ENCODE assay signal across 21 cellular contexts in the genomic region with DNA sequence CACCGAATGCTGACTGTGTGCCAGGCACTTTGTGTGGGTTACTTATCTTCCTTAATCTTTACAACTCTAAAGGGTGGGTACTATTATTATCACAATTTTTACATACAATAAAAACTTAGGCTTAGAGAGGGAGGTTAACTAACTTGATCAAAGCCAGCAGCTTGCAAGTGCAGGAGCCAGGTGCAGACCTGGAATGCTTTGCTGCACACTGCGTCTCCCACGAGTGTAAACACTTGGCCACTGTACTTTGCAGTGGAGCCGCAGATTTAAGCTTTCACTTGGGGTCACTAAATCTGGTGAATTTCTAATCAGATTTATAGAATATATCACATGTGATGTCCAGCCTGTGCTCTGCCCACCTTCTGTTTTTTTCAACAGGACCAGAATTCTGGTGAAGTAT.
"Had no signal": no experiment of that assay in that cellular context is flagged by ENCODE, and none has a peak within 500 bp of the region (broad histone marks: within the 10 kb centered on the region; RNA-seq: fewer than 3 reads in every experiment).

No MANE protein-coding gene starts in this region.

- H3K27ac ChIP-seq: uterus had no signal

- H3K4me3 Mint-ChIP-seq: activated CD4-positive, alpha-beta T cell treated with anti-CD3 and anti-CD28 coated beads, Interleukin-2, amount 10 ng/mL, durations not matched to agents 7 days and 5 days; activated CD8-positive, alpha-beta T cell treated with anti-CD3 and anti-CD28 coated beads, Interleukin-2, amount 10 ng/mL, durations not matched to agents 7 days and 5 days; activated naive CD4-positive, alpha-beta T cell treated with anti-CD3 and anti-CD28 coated beads for 36 hours; activated T-cell treated with anti-CD3 and anti-CD28 coated beads, Interleukin-2, amount 50 U/mL, for 24 hours; stimulated activated effector memory CD8-positive, alpha-beta T cell treated with anti-CD3 and anti-CD28 coated beads, Interleukin-12 subunit alpha, Interleukin-12 subunit beta, amount 100 ng/mL, for 72 hours; T-helper 1 cell treated with Interleukin-12 subunit alpha and Interleukin-12 subunit beta and Interleukin-4 antibody, amounts not matched to agents 30 μg/mL and 1 μg/mL, for 36 hours had no signal

- H3K9me3 ChIP-seq: tibial artery, uterus had no signal

- H3K27me3 ChIP-seq: tibial artery, uterus had no signal

- H3K9me3 Mint-ChIP-seq: activated CD4-positive, alpha-beta T cell treated with anti-CD3 and anti-CD28 coated beads, Interleukin-2, amount 10 ng/mL, durations not matched to agents 7 days and 5 days; activated naive CD4-positive, alpha-beta T cell treated with anti-CD3 and anti-CD28 coated beads for 36 hours; activated T-cell treated with anti-CD3 and anti-CD28 coated beads, Interleukin-2, amount 50 U/mL, for 24 hours; activated T-helper 2 cell treated with anti-CD3 and anti-CD28 coated beads, Interferon-gamma antibody, Interleukin-2, Interleukin-4, amounts not matched to agents 10 μg/mL and 5 μg/mL and 100 μg/mL, durations not matched to agents 14 hours and 24 hours and 36 hours; stimulated activated effector memory CD8-positive, alpha-beta T cell treated with anti-CD3 and anti-CD28 coated beads, Interleukin-12 subunit alpha, Interleukin-12 subunit beta, amount 100 ng/mL, for 72 hours; T-helper 1 cell treated with Interleukin-12 subunit alpha and Interleukin-12 subunit beta and Interleukin-4 antibody, amounts not matched to agents 30 μg/mL and 1 μg/mL, for 36 hours had no signal

- H3K27ac Mint-ChIP-seq: activated CD4-positive, alpha-beta T cell treated with anti-CD3 and anti-CD28 coated beads, Interleukin-2, amount 10 ng/mL, durations not matched to agents 7 days and 5 days; activated CD8-positive, alpha-beta T cell treated with anti-CD3 and anti-CD28 coated beads, Interleukin-2, amount 10 ng/mL, durations not matched to agents 7 days and 5 days; activated naive CD4-positive, alpha-beta T cell treated with anti-CD3 and anti-CD28 coated beads for 36 hours; activated T-cell treated with anti-CD3 and anti-CD28 coated beads, Interleukin-2, amount 50 U/mL, for 24 hours; activated T-helper 2 cell treated with anti-CD3 and anti-CD28 coated beads, Interferon-gamma antibody, Interleukin-2, Interleukin-4, amounts not matched to agents 10 μg/mL and 5 μg/mL and 100 μg/mL, durations not matched to agents 14 hours and 24 hours and 36 hours; progenitor cell of endocrine pancreas; stimulated activated effector memory CD8-positive, alpha-beta T cell treated with anti-CD3 and anti-CD28 coated beads, Interleukin-12 subunit alpha, Interleukin-12 subunit beta, amount 100 ng/mL, for 72 hours; T-helper 1 cell treated with Interleukin-12 subunit alpha and Interleukin-12 subunit beta and Interleukin-4 antibody, amounts not matched to agents 30 μg/mL and 1 μg/mL, for 36 hours had no signal

- DNase-seq: activated CD4-positive, alpha-beta T cell treated with anti-CD3 and anti-CD28 coated beads, Interleukin-2, amount 10 ng/mL, durations not matched to agents 7 days and 5 days; activated CD8-positive, alpha-beta T cell treated with anti-CD3 and anti-CD28 coated beads, Interleukin-2, amount 10 ng/mL, durations not matched to agents 7 days and 5 days; activated naive CD4-positive, alpha-beta T cell treated with anti-CD3 and anti-CD28 coated beads for 36 hours; activated T-cell treated with anti-CD3 and anti-CD28 coated beads, Interleukin-2, amount 50 U/mL, for 24 hours; aorta; cerebellar nuclear complex; effector CD4-positive, alpha-beta T cell; hippocampal formation; islet precursor cell; left colon; midbrain; occipital lobe; right cardiac atrium; stimulated activated CD4-positive, alpha-beta T cell treated with anti-CD3 and anti-CD28 coated beads, Interleukin-4, amount 100 ng/mL, for 24 hours; tibial artery; uterus had no signal

- H3K36me3 Mint-ChIP-seq: stimulated activated effector memory CD8-positive, alpha-beta T cell treated with anti-CD3 and anti-CD28 coated beads, Interleukin-12 subunit alpha, Interleukin-12 subunit beta, amount 100 ng/mL, for 72 hours had no signal

- H3K4me3 ChIP-seq: tibial artery, uterus had no signal

- H3K27me3 Mint-ChIP-seq: activated T-cell treated with anti-CD3 and anti-CD28 coated beads, Interleukin-2, amount 50 U/mL, for 24 hours; progenitor cell of endocrine pancreas had no signal

- FAIRE-seq: bronchial epithelial cell had no signal

- H3K4me1 Mint-ChIP-seq: activated CD4-positive, alpha-beta T cell treated with anti-CD3 and anti-CD28 coated beads, Interleukin-2, amount 10 ng/mL, durations not matched to agents 7 days and 5 days; stimulated activated effector memory CD8-positive, alpha-beta T cell treated with anti-CD3 and anti-CD28 coated beads, Interleukin-12 subunit alpha, Interleukin-12 subunit beta, amount 100 ng/mL, for 72 hours had no signal

- H3K36me3 ChIP-seq: uterus had no signal
